In the genomic region with DNA sequence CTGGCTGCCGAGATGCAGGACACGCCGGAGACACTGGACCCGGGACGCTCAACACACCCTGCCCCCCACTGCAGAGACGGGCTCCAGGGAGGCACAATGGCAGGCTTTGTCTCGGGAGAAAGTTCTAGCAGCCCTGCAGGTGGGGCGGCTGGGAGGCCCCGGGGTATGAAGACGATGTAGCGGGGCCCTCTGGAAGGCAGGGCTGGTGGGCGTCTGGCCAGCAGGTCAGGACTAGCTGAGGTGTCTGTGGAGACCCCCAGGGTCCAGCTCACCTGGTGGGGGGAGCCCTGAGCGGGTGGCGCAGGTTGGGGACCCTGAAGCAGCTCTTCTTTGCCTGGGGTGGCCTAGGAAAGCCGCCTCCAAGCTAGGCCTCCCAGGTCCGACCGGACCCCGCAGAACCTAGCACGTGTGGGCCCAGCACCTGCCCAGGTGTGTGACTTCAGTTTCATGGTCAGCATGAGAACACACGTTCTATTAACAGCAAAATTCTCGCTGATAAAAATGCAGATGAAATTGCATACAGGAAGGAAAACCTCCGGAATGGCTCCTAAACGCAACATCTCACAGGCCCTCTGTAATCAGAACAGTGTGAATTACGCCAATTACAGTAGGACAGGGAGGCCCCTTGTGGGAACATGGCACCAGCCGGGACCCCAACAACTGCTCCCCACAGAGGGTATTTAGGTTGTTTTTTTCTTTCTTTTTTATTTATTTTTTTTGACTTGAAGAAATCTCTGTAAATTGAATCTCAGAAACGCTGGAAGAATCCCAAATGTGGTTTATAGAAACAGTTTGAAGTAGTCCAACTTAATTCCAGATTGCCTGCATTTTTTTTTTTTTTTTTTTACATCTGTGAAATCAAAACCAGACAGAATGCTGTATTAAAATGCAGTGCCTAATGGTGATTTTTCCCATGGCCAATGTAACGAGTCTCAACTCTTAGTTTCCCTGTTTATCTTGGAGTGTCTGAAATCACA, we compare ENCODE assay signal across 8 cellular contexts.
DNase-seq lines count a peak whose midpoint lies in the region; ATAC-seq and TF ChIP-seq lines count a peak whose summit lies in the region.
"Not testable (repeated sequence)": the region's sequence is repeated elsewhere in the genome, so short reads cannot be mapped to it uniquely, and the experiment has no call there.

No MANE protein-coding gene starts in this region.

- not testable (repeated sequence) for H3K79me1 ChIP-seq in neuronal stem cell (ENCODE audit: low read depth, low read length)

- TF ChIP-seq POLR2A in heart left ventricle (IDR thresholded peaks at IDR 0.05) = not testable (repeated sequence)

- H3K4me1 ChIP-seq in fibroblast of lung (ENCODE audit: control insufficient read depth, extremely low read depth, insufficient read depth, low read length); heart left ventricle; neuronal stem cell (ENCODE audit: control insufficient read depth in 2 of 2, insufficient read depth in 1 of 2, low read depth in 1 of 2, low read length in 2 of 2); upper lobe of right lung: not testable (repeated sequence)

- CTCF ChIA-PET in AG04450 (lab: Charles Lee) = not testable (repeated sequence)

- H3K9me3 ChIP-seq in AG04450 (ENCODE audit: control insufficient read depth, insufficient read depth, low read length) = peaks cover 44% of the 10 kb centered on the region
- not testable (repeated sequence) for H3K9me3 ChIP-seq in fibroblast of lung (ENCODE audit: control insufficient read depth, insufficient read depth, low read depth, low read length); heart left ventricle; neuronal stem cell (replicated peaks in 1 of 2; ENCODE audit: control insufficient read depth in 2 of 2, insufficient read depth in 1 of 2, low read depth in 1 of 2, low read length in 2 of 2); upper lobe of right lung

- H2AFZ ChIP-seq in fibroblast of lung (ENCODE audit: low read length); neuronal stem cell (ENCODE audit: low read length): not testable (repeated sequence)

- not testable (repeated sequence) for H3K36me3 ChIP-seq in fibroblast of lung (ENCODE audit: control insufficient read depth, insufficient read depth, low read length); heart left ventricle; neuronal stem cell (replicated peaks in 1 of 2; ENCODE audit: control insufficient read depth in 2 of 2, insufficient read depth in 2 of 2, low read length in 2 of 2); upper lobe of right lung

- H3K27me3 ChIP-seq in AG04450 (ENCODE audit: control insufficient read depth, insufficient read depth, low read length); fibroblast of lung (ENCODE audit: control insufficient read depth, insufficient read depth, low read length); heart left ventricle; neuronal stem cell (ENCODE audit: control insufficient read depth in 3 of 3, insufficient read depth in 3 of 3, low read depth in 1 of 3, low read length in 3 of 3); upper lobe of right lung: not testable (repeated sequence)

- not testable (repeated sequence) for H2BK5ac ChIP-seq in neuronal stem cell (ENCODE audit: low read length)

- H3K9ac ChIP-seq in fibroblast of lung (ENCODE audit: insufficient read depth, low read length); neuronal stem cell (ENCODE audit: low read depth, low read length, poor library complexity): not testable (repeated sequence)

- not testable (repeated sequence) for H4K8ac ChIP-seq in neuronal stem cell (ENCODE audit: low read depth, low read length)

- not testable (repeated sequence) for H2BK15ac ChIP-seq in neuronal stem cell (ENCODE audit: low read length)

- WGBS in heart left ventricle, 4 donors = 75 to 87% (median 84%) methylated on average over 8 to 21 of the region's 27 CpGs
- WGBS in neuronal stem cell (ENCODE audit: extremely low coverage in 2 of 2, insufficient read length in 2 of 2, insufficient replicate concordance in 1 of 2), 2 donors = no CpG with 5 or more reads among the region's 27 CpGs

- H3K79me2 ChIP-seq in fibroblast of lung (ENCODE audit: control insufficient read depth, insufficient read depth, low read length) = not testable (repeated sequence)

- DNase-seq in AG04450 (ENCODE audit: low read depth, low spot score) (peak; percentile 38), HCEC 1CT (peak; percentile 10), choroid plexus epithelial cell (ENCODE audit: low read depth) (peak; percentile 60), fibroblast of lung (ENCODE audit: low read depth in 2 of 2) (peak; percentile 73 to 86), heart left ventricle (peak in 1 of 5 donors; percentile 2), upper lobe of right lung (peak; percentile 34)
- DNase-seq in activated CD8-positive, alpha-beta memory T cell treated with anti-CD3 and anti-CD28 coated beads, Interleukin-2, amount 50 U/mL, for 48 hours = peak; percentile 10
- not testable (repeated sequence) for DNase-seq in neuronal stem cell (ENCODE audit: low spot score)

- POLR2A ChIA-PET in AG04450 (lab: Yijun Ruan, JAX) = interaction anchor here (0.8 to 1.2 kb wide), 3 partner anchors 117 to 145 kb away, joined by 3 to 4 read pairs (median 3); no protein-coding TSS in a partner anchor

- H2BK120ac ChIP-seq in neuronal stem cell (ENCODE audit: low read depth, low read length) = not testable (repeated sequence)

- not testable (repeated sequence) for H4K91ac ChIP-seq in neuronal stem cell (ENCODE audit: low read depth, low read length, poor library complexity)

- H3K4me2 ChIP-seq in fibroblast of lung (ENCODE audit: extremely low read depth, insufficient read depth, low read length); neuronal stem cell (ENCODE audit: insufficient read depth, low read length, poor library complexity, severe bottlenecking): not testable (repeated sequence)

- not testable (repeated sequence) for H3K14ac ChIP-seq in neuronal stem cell (ENCODE audit: low read length)

- not testable (repeated sequence) for H3K4me3 ChIP-seq in AG04450 (ENCODE audit: low read depth, low read length); choroid plexus epithelial cell (ENCODE audit: low read depth, low read length); fibroblast of lung (replicated peaks in 1 of 4; ENCODE audit: control extremely low read depth in 1 of 4, insufficient read depth in 1 of 4, low read depth in 3 of 4, low read length in 4 of 4); heart left ventricle; neuronal stem cell (ENCODE audit: low read length in 2 of 2); upper lobe of right lung

- ATAC-seq in heart left ventricle = peak in 3 of 4 donors; percentile 40 to 70 (median 44)
- peak; percentile 8 for ATAC-seq in upper lobe of right lung

- peak overlapping the region; percentile 76 for H3K18ac ChIP-seq in neuronal stem cell (ENCODE audit: low read length)

- TF ChIP-seq CTCF in AG04450 (IDR thresholded peaks at IDR 0.05; ENCODE audit: low read depth, low read length); choroid plexus epithelial cell (conservative IDR thresholded peaks at IDR 0.05; ENCODE audit: low read depth, low read length); fibroblast of lung (conservative IDR thresholded peaks at IDR 0.05 in 1 of 2, IDR thresholded peaks at IDR 0.05 in 1 of 2; ENCODE audit: low read depth in 1 of 2, low read length in 2 of 2); heart left ventricle (IDR thresholded peaks at IDR 0.05); upper lobe of right lung (IDR thresholded peaks at IDR 0.05): not testable (repeated sequence)

- not testable (repeated sequence) for H4K20me1 ChIP-seq in fibroblast of lung (ENCODE audit: control insufficient read depth, extremely low read depth, insufficient read depth, low read length)

- intact Hi-C loops in heart left ventricle (cut with DNase I); upper lobe of right lung (cut with DNase I): not testable (repeated sequence)

- H3K23ac ChIP-seq in neuronal stem cell (ENCODE audit: low read depth, low read length, poor library complexity) = not testable (repeated sequence)

- H3K4ac ChIP-seq in neuronal stem cell (ENCODE audit: low read length) = not testable (repeated sequence)

- H2BK12ac ChIP-seq in neuronal stem cell (ENCODE audit: low read length) = not testable (repeated sequence)

- H3K27ac ChIP-seq in AG04450 (ENCODE audit: low read depth, low read length) (peak overlapping the region; percentile 81), fibroblast of lung (ENCODE audit: insufficient read depth, low read length) (peak overlapping the region; percentile 62)
- not testable (repeated sequence) for H3K27ac ChIP-seq in heart left ventricle; neuronal stem cell (replicated peaks; ENCODE audit: low read length); upper lobe of right lung

- not testable (repeated sequence) for H2AK5ac ChIP-seq in neuronal stem cell (ENCODE audit: low read depth, low read length)
